In the genomic region with DNA sequence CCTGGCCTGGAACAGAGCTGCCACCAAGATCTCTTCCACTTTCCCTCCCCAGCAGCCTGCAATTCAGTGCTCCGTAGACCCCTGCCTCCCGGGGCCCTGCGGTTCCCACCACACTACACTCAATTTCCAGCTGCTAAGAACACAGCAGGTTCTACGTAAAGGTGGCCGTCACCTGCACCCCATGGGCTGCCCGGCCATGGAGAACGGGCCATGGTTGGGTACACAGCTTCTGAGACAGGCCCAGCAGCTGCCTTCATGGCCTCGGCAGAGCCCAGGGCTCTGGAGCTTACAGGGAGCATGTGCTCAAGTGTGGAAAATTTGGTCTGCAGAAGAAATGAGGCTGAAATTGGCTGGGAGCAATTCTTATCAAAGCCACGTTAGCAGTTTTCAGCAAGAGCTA, we compare ENCODE assay signal across 10 cellular contexts. TPM values are rescaled to one million over a fixed set of nuclear protein-coding genes. Genes with fewer than 3 reads are reported as not detected.
"Had no signal": no experiment of that assay in that cellular context is flagged by ENCODE, and none has a peak within 500 bp of the region (broad histone marks: within the 10 kb centered on the region; RNA-seq: fewer than 3 reads in every experiment).

No MANE protein-coding gene starts in this region.

RNA-seq across cellular contexts. Expression of a gene that starts 22.3 kb away (rescaled TPM):
- total RNA-seq: activated B cell treated with CpG ODN at 0.5 μM for 24 hours; activated CD4-positive, alpha-beta T cell treated with anti-CD3 and anti-CD28 coated beads, Interleukin-2, amount 10 ng/mL, durations not matched to agents 24 days and 14 days; activated CD8-positive, alpha-beta memory T cell treated with anti-CD3 and anti-CD28 coated beads, Interleukin-2, amount 10 ng/mL, durations not matched to agents 7 days and 5 days; activated T-helper 1 cell treated with anti-CD3 and anti-CD28 coated beads, Interleukin-12 subunit alpha, Interleukin-12 subunit beta, Interleukin-2, Interleukin-4 antibody, amounts not matched to agents 30 ng/mL and 10 ng/mL and 1 ng/mL, durations not matched to agents 14 hours and 24 hours and 36 hours; aorta; MCF 10A; NCI-H460; RPMI7951; T-cell had no signal

RNA-seq across cellular contexts. Expression of a gene that starts 27.0 kb away (rescaled TPM):
- total RNA-seq: activated B cell treated with CpG ODN at 0.5 μM for 24 hours; activated CD4-positive, alpha-beta T cell treated with anti-CD3 and anti-CD28 coated beads, Interleukin-2, amount 10 ng/mL, durations not matched to agents 24 days and 14 days; activated CD8-positive, alpha-beta memory T cell treated with anti-CD3 and anti-CD28 coated beads, Interleukin-2, amount 10 ng/mL, durations not matched to agents 7 days and 5 days; activated T-helper 1 cell treated with anti-CD3 and anti-CD28 coated beads, Interleukin-12 subunit alpha, Interleukin-12 subunit beta, Interleukin-2, Interleukin-4 antibody, amounts not matched to agents 30 ng/mL and 10 ng/mL and 1 ng/mL, durations not matched to agents 14 hours and 24 hours and 36 hours; aorta; breast epithelium; MCF 10A; NCI-H460; RPMI7951 had no signal
- polyA plus RNA-seq: aorta had no signal

RNA-seq across cellular contexts. Expression of a gene that starts 54.0 kb away (rescaled TPM):
- total RNA-seq: activated B cell treated with CpG ODN at 0.5 μM for 24 hours; activated T-helper 1 cell treated with anti-CD3 and anti-CD28 coated beads, Interleukin-12 subunit alpha, Interleukin-12 subunit beta, Interleukin-2, Interleukin-4 antibody, amounts not matched to agents 30 ng/mL and 10 ng/mL and 1 ng/mL, durations not matched to agents 14 hours and 24 hours and 36 hours; MCF 10A; RPMI7951 had no signal
- polyA plus RNA-seq: aorta had no signal

RNA-seq across cellular contexts. Expression of a gene that starts 55.1 kb away (rescaled TPM):
- total RNA-seq: activated CD4-positive, alpha-beta T cell treated with anti-CD3 and anti-CD28 coated beads, Interleukin-2, amount 10 ng/mL, durations not matched to agents 24 days and 14 days; activated CD8-positive, alpha-beta memory T cell treated with anti-CD3 and anti-CD28 coated beads, Interleukin-2, amount 10 ng/mL, durations not matched to agents 7 days and 5 days; activated T-helper 1 cell treated with anti-CD3 and anti-CD28 coated beads, Interleukin-12 subunit alpha, Interleukin-12 subunit beta, Interleukin-2, Interleukin-4 antibody, amounts not matched to agents 30 ng/mL and 10 ng/mL and 1 ng/mL, durations not matched to agents 14 hours and 24 hours and 36 hours; aorta; breast epithelium; NCI-H460; RPMI7951 had no signal
- polyA plus RNA-seq: aorta had no signal
